In the genomic region with DNA sequence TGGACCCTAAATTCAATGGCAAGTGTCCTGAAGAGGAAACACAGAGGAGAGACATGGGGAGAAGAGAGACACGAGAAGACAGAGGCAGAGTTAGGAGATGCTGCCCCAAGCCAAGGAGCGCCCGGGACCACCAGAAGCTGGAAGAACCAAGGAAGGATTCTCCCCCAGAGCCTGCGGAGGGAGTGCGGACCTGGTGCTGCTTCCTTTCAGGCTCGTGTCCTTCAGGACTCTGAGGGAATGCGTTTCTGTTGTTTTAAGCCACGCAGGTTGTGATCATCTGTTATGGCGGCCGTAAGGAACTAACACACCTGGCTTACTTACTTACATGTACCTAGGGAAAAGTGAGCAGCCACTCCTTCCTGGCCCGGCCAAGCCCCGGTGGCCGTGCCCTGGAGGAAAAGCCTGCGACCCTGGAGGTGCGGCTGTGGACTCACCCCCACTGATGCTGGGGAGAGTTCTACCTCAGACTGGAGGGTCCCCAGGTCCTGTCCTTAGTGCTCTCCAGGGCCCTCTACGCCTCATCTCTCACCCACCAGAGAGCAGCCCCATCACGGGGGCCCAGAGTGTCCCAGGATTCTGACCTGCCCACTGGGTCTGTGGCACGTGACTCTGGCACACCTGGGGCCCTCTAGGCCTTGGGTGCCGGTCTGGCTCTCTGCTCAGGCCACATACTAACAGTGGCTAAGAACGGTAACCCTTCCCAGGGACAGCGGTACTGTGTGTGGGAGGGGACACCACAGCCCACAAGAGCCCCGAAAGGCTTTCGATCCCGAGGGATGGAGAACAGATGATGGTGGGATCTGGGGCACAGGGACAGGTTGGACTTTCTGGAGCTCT, we compare ENCODE assay signal across 13 cellular contexts.
"Had no signal": no experiment of that assay in that cellular context is flagged by ENCODE, and none has a peak within 500 bp of the region (broad histone marks: within the 10 kb centered on the region; RNA-seq: fewer than 3 reads in every experiment).

No MANE protein-coding gene starts in this region.

- H3K27me3 ChIP-seq: neural progenitor cell, right atrium auricular region, upper lobe of left lung had no signal

- H3K27me3 Mint-ChIP-seq: activated T-helper 17 cell treated with anti-CD3 and anti-CD28 coated beads, Interleukin-2, amount 50 U/mL, for 72 hours had no signal

- H3K9me3 ChIP-seq: right atrium auricular region, upper lobe of left lung had no signal

- H3K9me3 Mint-ChIP-seq: activated CD4-positive, alpha-beta T cell treated with anti-CD3 and anti-CD28 coated beads, Interleukin-2, amount 10 ng/mL, durations not matched to agents 7 days and 5 days; activated naive CD4-positive, alpha-beta T cell treated with anti-CD3 and anti-CD28 coated beads, Interleukin-2, amount 50 U/mL, for 24 hours; activated T-helper 17 cell treated with anti-CD3 and anti-CD28 coated beads, Interleukin-2, amount 50 U/mL, for 72 hours; neural progenitor cell; stimulated activated effector memory CD8-positive, alpha-beta T cell treated with anti-CD3 and anti-CD28 coated beads, Interleukin-12 subunit alpha, Interleukin-12 subunit beta, amount 100 ng/mL, for 72 hours; T-helper 1 cell treated with Interleukin-12 subunit alpha and Interleukin-12 subunit beta and Interleukin-4 antibody, amounts not matched to agents 30 μg/mL and 1 μg/mL, for 36 hours; WTC11 had no signal

- H3K36me3 ChIP-seq: neural progenitor cell, right atrium auricular region, upper lobe of left lung had no signal

- H3K27ac Mint-ChIP-seq: activated CD4-positive, alpha-beta T cell treated with anti-CD3 and anti-CD28 coated beads, Interleukin-2, amount 10 ng/mL, durations not matched to agents 7 days and 5 days; activated naive CD4-positive, alpha-beta T cell treated with anti-CD3 and anti-CD28 coated beads, Interleukin-2, amount 50 U/mL, for 24 hours; activated T-helper 17 cell treated with anti-CD3 and anti-CD28 coated beads, Interleukin-2, amount 50 U/mL, for 72 hours; stimulated activated effector memory CD8-positive, alpha-beta T cell treated with anti-CD3 and anti-CD28 coated beads, Interleukin-12 subunit alpha, Interleukin-12 subunit beta, amount 100 ng/mL, for 72 hours; T-helper 1 cell treated with Interleukin-12 subunit alpha and Interleukin-12 subunit beta and Interleukin-4 antibody, amounts not matched to agents 30 μg/mL and 1 μg/mL, for 36 hours; WTC11 had no signal

- ATAC-seq: activated T-helper 17 cell treated with anti-CD3 and anti-CD28 coated beads, Interleukin-2, amount 50 U/mL, for 72 hours; stimulated activated effector memory CD8-positive, alpha-beta T cell treated with anti-CD3 and anti-CD28 coated beads, Interleukin-12 subunit alpha, Interleukin-12 subunit beta, amount 100 ng/mL, for 72 hours; WTC11 had no signal

- H3K36me3 Mint-ChIP-seq: activated naive CD4-positive, alpha-beta T cell treated with anti-CD3 and anti-CD28 coated beads, Interleukin-2, amount 50 U/mL, for 24 hours; neural progenitor cell; stimulated activated effector memory CD8-positive, alpha-beta T cell treated with anti-CD3 and anti-CD28 coated beads, Interleukin-12 subunit alpha, Interleukin-12 subunit beta, amount 100 ng/mL, for 72 hours; WTC11 had no signal

- FAIRE-seq: endothelial cell of umbilical vein, frontal cortex, keratinocyte had no signal

- H3K27ac ChIP-seq: neural progenitor cell, upper lobe of left lung had no signal

- H3K4me3 Mint-ChIP-seq: activated CD4-positive, alpha-beta T cell treated with anti-CD3 and anti-CD28 coated beads, Interleukin-2, amount 10 ng/mL, durations not matched to agents 7 days and 5 days; activated naive CD4-positive, alpha-beta T cell treated with anti-CD3 and anti-CD28 coated beads, Interleukin-2, amount 50 U/mL, for 24 hours; activated T-helper 17 cell treated with anti-CD3 and anti-CD28 coated beads, Interleukin-2, amount 50 U/mL, for 72 hours; neural progenitor cell; stimulated activated effector memory CD8-positive, alpha-beta T cell treated with anti-CD3 and anti-CD28 coated beads, Interleukin-12 subunit alpha, Interleukin-12 subunit beta, amount 100 ng/mL, for 72 hours; T-helper 1 cell treated with Interleukin-12 subunit alpha and Interleukin-12 subunit beta and Interleukin-4 antibody, amounts not matched to agents 30 μg/mL and 1 μg/mL, for 36 hours; WTC11 had no signal

- DNase-seq: activated CD4-positive, alpha-beta T cell treated with anti-CD3 and anti-CD28 coated beads, Interleukin-2, amount 10 ng/mL, durations not matched to agents 7 days and 5 days; activated CD8-positive, alpha-beta memory T cell treated with anti-CD3 and anti-CD28 coated beads for 24 hours had no signal

- H3K4me3 ChIP-seq: neural progenitor cell, right atrium auricular region, upper lobe of left lung had no signal

- H2AFZ ChIP-seq: neural progenitor cell had no signal

- H3K9ac ChIP-seq: neural progenitor cell had no signal

- H3K4me1 Mint-ChIP-seq: activated naive CD4-positive, alpha-beta T cell treated with anti-CD3 and anti-CD28 coated beads, Interleukin-2, amount 50 U/mL, for 24 hours had no signal

- H3K4me2 ChIP-seq: neural progenitor cell had no signal
